In genomic region chr12:53344487-53344823, GRCh38 we compare ENCODE assay signal across 9 cellular contexts. TPM values are rescaled to one million over a fixed set of nuclear protein-coding genes. Genes with fewer than 3 reads are reported as not detected.
DNase-seq lines count a peak whose midpoint lies in the region; ATAC-seq and TF ChIP-seq lines count a peak whose summit lies in the region.
"Had no signal": no experiment of that assay in that cellular context is flagged by ENCODE, and none has a peak within 500 bp of the region (broad histone marks: within the 10 kb centered on the region; RNA-seq: fewer than 3 reads in every experiment).

No MANE protein-coding gene starts in this region.

- peak overlapping the region; percentile 38; the same call in 1 of the 2 replicates for H3K9ac ChIP-seq in BLaER1

- H3K36me3 ChIP-seq in BLaER1, result no peaks in the 10 kb centered on the region
- no peaks in the 10 kb centered on the region for H3K36me3 ChIP-seq in MG63
- no peaks in the 10 kb centered on the region for H3K36me3 ChIP-seq in ectodermal cell (ENCODE audit: control insufficient read depth, insufficient read depth, low read length)
- no peaks in the 10 kb centered on the region for H3K36me3 ChIP-seq in neutrophil

- H4K20me1 ChIP-seq in BLaER1, result no peaks in the 10 kb centered on the region

- DNase-seq in MG63, result no peak
- no peak for DNase-seq in left lobe of liver (ENCODE audit: low spot score)

- peak overlapping the region; percentile 62 for H3K27ac ChIP-seq in BLaER1
- no peak overlapping the region for H3K27ac ChIP-seq in ectodermal cell (ENCODE audit: insufficient read depth, low read depth, low read length, poor library complexity, severe bottlenecking)
- H3K27ac ChIP-seq in neutrophil, result peak overlapping the region; percentile 25

- peak overlapping the region; percentile 97 for H3K4me2 ChIP-seq in BLaER1

- peaks cover 34% of the 10 kb centered on the region for H3K4me1 ChIP-seq in BLaER1
- H3K4me1 ChIP-seq in ectodermal cell (ENCODE audit: control insufficient read depth, insufficient read depth, low read length), result peaks cover 24% of the 10 kb centered on the region
- H3K4me1 ChIP-seq in neutrophil (ENCODE audit: control insufficient read depth in 1 of 2, insufficient read depth in 1 of 2, low read depth in 1 of 2, low read length in 1 of 2), result peaks cover 9 to 10% of the 10 kb centered on the region in 2 experiments

- ATAC-seq in left lobe of liver, result no peak
- no peak for ATAC-seq in HG02571 (IDR thresholded peaks at IDR 0.05; ENCODE audit: unreplicated experiment)
- ATAC-seq in GM21390 (IDR thresholded peaks at IDR 0.05; ENCODE audit: unreplicated experiment), result no peak
- no peak for ATAC-seq in GM19035 (IDR thresholded peaks at IDR 0.05; ENCODE audit: unreplicated experiment)

- H3K9me3 ChIP-seq in BLaER1 (no peaks in the 10 kb centered on the region), MG63 (no peaks in the 10 kb centered on the region), ectodermal cell (ENCODE audit: control insufficient read depth, low read length) (no peaks in the 10 kb centered on the region), neutrophil (no peaks in the 10 kb centered on the region)

- H3K27me3 ChIP-seq in BLaER1 (no peaks in the 10 kb centered on the region), MG63 (no peaks in the 10 kb centered on the region), ectodermal cell (ENCODE audit: control insufficient read depth, insufficient read depth, low read length, poor library complexity, severe bottlenecking) (no peaks in the 10 kb centered on the region), neutrophil (peaks cover 57% of the 10 kb centered on the region)

- H3K4me3 ChIP-seq in BLaER1, result peak overlapping the region; percentile 77
- peak overlapping the region; percentile 56 for H3K4me3 ChIP-seq in MG63
- H3K4me3 ChIP-seq in ectodermal cell (ENCODE audit: insufficient read depth, low read depth, low read length), result peak overlapping the region; percentile 55
- H3K4me3 ChIP-seq in neutrophil (ENCODE audit: low read depth in 1 of 2, low read length in 1 of 2), result peak overlapping the region; percentile 69

- TF ChIP-seq CTCF in neutrophil (IDR thresholded peaks at IDR 0.05), result no peak

- WGBS in ectodermal cell, 2 experiments, result 7 to 8% methylated on average over 19 of the region's 19 CpGs

RNA-seq across cellular contexts. Expression of gene SP7, which starts 8.3 kb away (rescaled TPM):
- total RNA-seq in MG63 (2014; rRNA removed; shearing (Covaris generic); ENCODE audit: low replicate concordance), result not detected in 2 replicates
- 1.7 TPM for polyA plus RNA-seq in ectodermal cell (2013, experiment 1 of 4)
- polyA plus RNA-seq in ectodermal cell (2013, experiment 2 of 4), result 1.7 TPM
- polyA plus RNA-seq in ectodermal cell (2013, experiment 3 of 4), result 1.3 TPM
- polyA plus RNA-seq in ectodermal cell (2013, experiment 4 of 4), result 1.4 TPM
- not detected for total RNA-seq in left lobe of liver
- total RNA-seq: bronchial epithelial cell had no signal

RNA-seq across cellular contexts. Expression of gene AAAS, which starts 23.0 kb away (rescaled TPM):
- 75.6 and 114 TPM in 2 replicates for total RNA-seq in MG63 (2014; rRNA removed; shearing (Covaris generic); ENCODE audit: low replicate concordance)
- polyA plus RNA-seq in ectodermal cell (2013, experiment 1 of 4), result 82.6 TPM
- 87.0 TPM for polyA plus RNA-seq in ectodermal cell (2013, experiment 2 of 4)
- 66.1 TPM for polyA plus RNA-seq in ectodermal cell (2013, experiment 3 of 4)
- polyA plus RNA-seq in ectodermal cell (2013, experiment 4 of 4), result 82.5 TPM
- total RNA-seq in left lobe of liver, result 28.2 TPM

RNA-seq across cellular contexts. Expression of gene SP1, which starts 35.5 kb away (rescaled TPM):
- 22.3 and 26.3 TPM in 2 replicates for total RNA-seq in MG63 (2014; rRNA removed; shearing (Covaris generic); ENCODE audit: low replicate concordance)
- polyA plus RNA-seq in ectodermal cell (2013, experiment 1 of 4), result 84.9 TPM
- polyA plus RNA-seq in ectodermal cell (2013, experiment 2 of 4), result 91.3 TPM
- polyA plus RNA-seq in ectodermal cell (2013, experiment 3 of 4), result 56.6 TPM
- 67.5 TPM for polyA plus RNA-seq in ectodermal cell (2013, experiment 4 of 4)
- 24.5 TPM for total RNA-seq in left lobe of liver

RNA-seq across cellular contexts. Expression of gene MYG1, which starts 45.0 kb away (rescaled TPM):
- 30.8 and 42.8 TPM in 2 replicates for total RNA-seq in MG63 (2014; rRNA removed; shearing (Covaris generic); ENCODE audit: low replicate concordance)
- polyA plus RNA-seq in ectodermal cell (2013, experiment 1 of 4), result 67.6 TPM
- polyA plus RNA-seq in ectodermal cell (2013, experiment 2 of 4), result 67.8 TPM
- polyA plus RNA-seq in ectodermal cell (2013, experiment 3 of 4), result 53.8 TPM
- polyA plus RNA-seq in ectodermal cell (2013, experiment 4 of 4), result 60.6 TPM
- total RNA-seq in left lobe of liver, result 24.0 TPM

RNA-seq across cellular contexts. Expression of gene PFDN5, which starts 49.1 kb away (rescaled TPM):
- total RNA-seq in MG63 (2014; rRNA removed; shearing (Covaris generic); ENCODE audit: low replicate concordance), result 412 and 629 TPM in 2 replicates
- polyA plus RNA-seq in ectodermal cell (2013, experiment 1 of 4), result 566 TPM
- 546 TPM for polyA plus RNA-seq in ectodermal cell (2013, experiment 2 of 4)
- polyA plus RNA-seq in ectodermal cell (2013, experiment 3 of 4), result 587 TPM
- polyA plus RNA-seq in ectodermal cell (2013, experiment 4 of 4), result 660 TPM
- total RNA-seq in left lobe of liver, result 114 TPM
